In genomic region chr20:13936781-13937576, GRCh38 we compare ENCODE assay signal across 27 cellular contexts. TPM values are rescaled to one million over a fixed set of nuclear protein-coding genes. Genes with fewer than 3 reads are reported as not detected.
"Had no signal": no experiment of that assay in that cellular context is flagged by ENCODE, and none has a peak within 500 bp of the region (broad histone marks: within the 10 kb centered on the region; RNA-seq: fewer than 3 reads in every experiment).

No MANE protein-coding gene starts in this region.

- H3K9ac ChIP-seq: neural progenitor cell had no signal

- H3K4me3 ChIP-seq: colonic mucosa, dorsolateral prefrontal cortex, left lung, lower lobe of right lung, neural progenitor cell, right lobe of liver had no signal

- H3K27ac ChIP-seq: colonic mucosa, dorsolateral prefrontal cortex, left lung, lower lobe of right lung, neural progenitor cell, right lobe of liver had no signal

- ATAC-seq: activated CD4-positive, alpha-beta T cell treated with anti-CD3 and anti-CD28 coated beads for 36 hours; activated naive CD4-positive, alpha-beta T cell treated with anti-CD3 and anti-CD28 coated beads, Interleukin-2, amount 50 U/mL, for 72 hours; activated T-cell treated with anti-CD3 and anti-CD28 coated beads, Interleukin-2, amount 50 U/mL, for 72 hours; left lung; lower lobe of right lung; natural killer cell; right lobe of liver had no signal

- H3K4me1 ChIP-seq: colonic mucosa, left lung, lower lobe of right lung, neural progenitor cell, right lobe of liver had no signal

- H2AFZ ChIP-seq: neural progenitor cell had no signal

- FAIRE-seq: frontal cortex, islet of Langerhans had no signal

- H3K27me3 ChIP-seq: colonic mucosa, dorsolateral prefrontal cortex, left lung, neural progenitor cell, right lobe of liver had no signal

- H3K36me3 ChIP-seq: colonic mucosa, left lung, lower lobe of right lung, neural progenitor cell, right lobe of liver had no signal

- DNase-seq: activated CD4-positive, alpha-beta T cell treated with anti-CD3 and anti-CD28 coated beads for 36 hours; activated CD4-positive, CD25-positive, alpha-beta regulatory T cell; activated naive CD4-positive, alpha-beta T cell; activated T-cell treated with anti-CD3 and anti-CD28 coated beads for 4 hours; activated T-cell treated with anti-CD3 and anti-CD28 coated beads, Interleukin-2, amount 50 U/mL, for 72 hours; colonic mucosa; dorsolateral prefrontal cortex; effector memory CD4-positive, alpha-beta T cell; left lung; lower lobe of right lung; mesenchymal stem cell; natural killer cell; posterior cingulate gyrus; right lobe of liver; stimulated activated CD4-positive, alpha-beta T cell treated with anti-CD3 and anti-CD28 coated beads, Interleukin-2, amount 100 ng/mL, for 48 hours; stimulated activated naive CD4-positive, alpha-beta T cell treated with Interleukin-2 at 50 U/mL for 16 hours; trophoblast cell had no signal

- H3K9me3 ChIP-seq: colonic mucosa, left lung, lower lobe of right lung, right lobe of liver had no signal

- H3K4me2 ChIP-seq: neural progenitor cell had no signal

RNA-seq across cellular contexts. Expression of gene SEL1L2, which starts 53.4 kb away (rescaled TPM):
- total RNA-seq: activated CD4-positive, alpha-beta T cell treated with anti-CD3 and anti-CD28 coated beads for 36 hours; activated naive CD4-positive, alpha-beta T cell treated with anti-CD3 and anti-CD28 coated beads, Interleukin-2, amount 50 U/mL, for 72 hours; activated T-cell treated with anti-CD3 and anti-CD28 coated beads, Interleukin-2, amount 50 U/mL, for 72 hours; bronchial epithelial cell; colonic mucosa; epithelial cell of proximal tubule; left lung; lower lobe of right lung; natural killer cell; osteoblast; renal cortical epithelial cell; right lobe of liver; skeletal muscle tissue; T-helper 1 cell treated with Interleukin-12 subunit alpha and Interleukin-12 subunit beta and Interleukin-4 antibody, amounts not matched to agents 30 ng/mL and 1 ng/mL, for 36 hours had no signal

RNA-seq across cellular contexts. Expression of gene MACROD2, which starts 58.3 kb away (rescaled TPM):
- total RNA-seq: activated CD4-positive, alpha-beta T cell treated with anti-CD3 and anti-CD28 coated beads for 36 hours; activated naive CD4-positive, alpha-beta T cell treated with anti-CD3 and anti-CD28 coated beads, Interleukin-2, amount 50 U/mL, for 72 hours; activated T-cell treated with anti-CD3 and anti-CD28 coated beads, Interleukin-2, amount 50 U/mL, for 72 hours; T-helper 1 cell treated with Interleukin-12 subunit alpha and Interleukin-12 subunit beta and Interleukin-4 antibody, amounts not matched to agents 30 ng/mL and 1 ng/mL, for 36 hours had no signal
